Comparison of ENCODE assay signal across 13 cellular contexts in the genomic region with DNA sequence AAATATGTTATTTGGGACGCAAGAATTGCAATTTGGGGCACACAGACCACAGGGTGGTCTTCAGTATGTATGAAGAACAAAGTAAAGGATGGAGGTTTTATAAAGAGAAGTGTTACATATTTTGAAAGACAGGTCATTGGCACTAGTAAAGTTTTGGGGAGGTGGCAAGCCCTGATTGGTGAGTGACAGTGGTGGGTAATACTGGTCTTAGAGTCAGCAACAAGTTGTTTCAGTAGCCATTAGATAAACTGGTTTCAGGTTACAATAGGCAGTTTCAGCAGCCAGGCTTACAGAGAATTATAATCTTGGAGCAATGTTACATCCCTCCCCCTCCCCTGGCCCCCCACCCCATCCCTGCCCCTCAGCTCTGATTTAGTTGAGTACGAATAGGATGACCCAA. TPM values are rescaled to one million over a fixed set of nuclear protein-coding genes. Genes with fewer than 3 reads are reported as not detected.
DNase-seq lines count a peak whose midpoint lies in the region; ATAC-seq, FAIRE-seq and TF ChIP-seq lines count a peak whose summit lies in the region.
"Had no signal": no experiment of that assay in that cellular context is flagged by ENCODE, and none has a peak within 500 bp of the region (broad histone marks: within the 10 kb centered on the region; RNA-seq: fewer than 3 reads in every experiment).

No MANE protein-coding gene starts in this region.

- POLR2A ChIA-PET in A549 (lab: Yijun Ruan, JAX), result no interaction called here
- POLR2A ChIA-PET in naive thymus-derived CD8-positive, alpha-beta T cell (lab: Charles Lee), result interaction anchor here (1.1 kb wide), 1 partner anchor 18 kb away, joined by 3 read pairs; a partner anchor contains a TSS

- ATAC-seq in A549, result 0 out of 6 replicates have a peak, but pooled peaks of 1 of the 2 experiments have one; percentile 38
- ATAC-seq in naive thymus-derived CD8-positive, alpha-beta T cell, result no peak

- peak overlapping the region; percentile 93 for H3K27ac Mint-ChIP-seq in HFFc6
- peak overlapping the region in 4 of 10 donors; percentile 26 to 86 (median 61) for H3K27ac Mint-ChIP-seq in naive thymus-derived CD8-positive, alpha-beta T cell
- H3K27ac Mint-ChIP-seq in activated T-helper 1 cell treated with anti-CD3 and anti-CD28 coated beads, Interleukin-12 subunit alpha, Interleukin-12 subunit beta, Interleukin-2, Interleukin-4 antibody, amounts not matched to agents 30 ng/mL and 10 ng/mL and 1 ng/mL, durations not matched to agents 14 hours and 24 hours and 36 hours, result no peak overlapping the region

- CTCF ChIA-PET in A549 (lab: Yijun Ruan, JAX), result interaction anchor here (1.4 to 4.5 kb wide), 3 partner anchors 9 to 298 kb away, joined by 3 to 21 read pairs (median 16); no protein-coding TSS in a partner anchor

- no peak for DNase-seq in A549 (ENCODE audit: low read depth in 1 of 2, low spot score in 1 of 2)
- no peak for DNase-seq in HFFc6
- peak; percentile 44 for DNase-seq in astrocyte of the hippocampus (ENCODE audit: low read depth, low spot score)
- no peak for DNase-seq in right atrium auricular region (ENCODE audit: low spot score)
- no peak for DNase-seq in naive thymus-derived CD8-positive, alpha-beta T cell
- no peak for DNase-seq in HuH-7.5 (ENCODE audit: low spot score)
- DNase-seq in activated T-helper 1 cell treated with anti-CD3 and anti-CD28 coated beads, Interleukin-12 subunit alpha, Interleukin-12 subunit beta, Interleukin-2, Interleukin-4 antibody, amounts not matched to agents 30 ng/mL and 10 ng/mL and 1 ng/mL, durations not matched to agents 14 hours and 24 hours and 36 hours (ENCODE audit: low spot score), result no peak
- DNase-seq in NCI-H446 (lab: John Stamatoyannopoulos, UW), result no peak
- DNase-seq: activated T-cell treated with anti-CD3 and anti-CD28 coated beads, Interleukin-2, amount 50 U/mL, for 24 hours; effector CD4-positive, alpha-beta T cell; NCI-H1417 had no signal

- H3K4me1 ChIP-seq in A549 (peaks cover 51% of the 10 kb centered on the region), right atrium auricular region (peaks cover 0 to 80% of the 10 kb centered on the region in 2 donors)

- H3K9me3 ChIP-seq in A549 (no peaks in the 10 kb centered on the region), right atrium auricular region (no peaks in the 10 kb centered on the region)

- H3K4me3 ChIP-seq in A549 (no peak overlapping the region), right atrium auricular region (no peak overlapping the region)
- H3K4me3 ChIP-seq: BLaER1 had no signal

- peak overlapping the region; percentile 54 for H3K4me3 Mint-ChIP-seq in HFFc6
- peak overlapping the region in 2 of 10 donors; percentile 10 to 54 for H3K4me3 Mint-ChIP-seq in naive thymus-derived CD8-positive, alpha-beta T cell
- H3K4me3 Mint-ChIP-seq in activated T-helper 1 cell treated with anti-CD3 and anti-CD28 coated beads, Interleukin-12 subunit alpha, Interleukin-12 subunit beta, Interleukin-2, Interleukin-4 antibody, amounts not matched to agents 30 ng/mL and 10 ng/mL and 1 ng/mL, durations not matched to agents 14 hours and 24 hours and 36 hours, result no peak overlapping the region

- peak overlapping the region; percentile 45; the same call in 2 of the 3 replicates for H3K4me2 ChIP-seq in A549
- H3K4me2 ChIP-seq: BLaER1 had no signal

- H3K27ac ChIP-seq in A549, result no peak overlapping the region
- H3K27ac ChIP-seq in right atrium auricular region, result peak overlapping the region; percentile 81 to 83
- H3K27ac ChIP-seq: BLaER1 had no signal

- peaks cover 9% of the 10 kb centered on the region for H3K36me3 ChIP-seq in right atrium auricular region

- 92% methylated on average over 2 of the region's 2 CpGs for WGBS in A549 (ENCODE audit: missing lambda C conversion rate)

- no peaks in the 10 kb centered on the region; the same call in 1 of the 2 replicates for H3K27me3 Mint-ChIP-seq in HFFc6 (ENCODE audit: insufficient read depth)
- H3K27me3 Mint-ChIP-seq in naive thymus-derived CD8-positive, alpha-beta T cell, result no peaks in the 10 kb centered on the region
- H3K27me3 Mint-ChIP-seq in activated T-helper 1 cell treated with anti-CD3 and anti-CD28 coated beads, Interleukin-12 subunit alpha, Interleukin-12 subunit beta, Interleukin-2, Interleukin-4 antibody, amounts not matched to agents 30 ng/mL and 10 ng/mL and 1 ng/mL, durations not matched to agents 14 hours and 24 hours and 36 hours (ENCODE audit: insufficient read depth), result no peaks in the 10 kb centered on the region
- H3K27me3 Mint-ChIP-seq: activated T-cell treated with anti-CD3 and anti-CD28 coated beads, Interleukin-2, amount 50 U/mL, for 24 hours had no signal

- H3K27me3 ChIP-seq in right atrium auricular region, result no peaks in the 10 kb centered on the region
- H3K27me3 ChIP-seq: BLaER1 had no signal

- no peak for FAIRE-seq in A549 (lab: Jason Lieb, UNC)
- FAIRE-seq: islet of Langerhans had no signal

- intact Hi-C loops in activated T-helper 1 cell treated with anti-CD3 and anti-CD28 coated beads, Interleukin-12 subunit alpha, Interleukin-12 subunit beta, Interleukin-2, Interleukin-4 antibody, amounts not matched to agents 30 ng/mL and 10 ng/mL and 1 ng/mL, durations not matched to agents 14 hours and 24 hours and 36 hours (cut with micrococcal nuclease), result no loop called here

- TF ChIP-seq POLR2A in A549 (IDR thresholded peaks at IDR 0.05; ENCODE audit: low read length), result no peak

- TF ChIP-seq CTCF in A549 (IDR thresholded peaks at IDR 0.05) (no peak), HFFc6 (IDR thresholded peaks at IDR 0.05) (no peak), right atrium auricular region (IDR thresholded peaks at IDR 0.05) (no peak)

- peaks cover 70% of the 10 kb centered on the region for H3K4me1 Mint-ChIP-seq in HFFc6 (ENCODE audit: low read depth)
- peaks cover 28 to 66% (median 63%) of the 10 kb centered on the region in 4 donors for H3K4me1 Mint-ChIP-seq in naive thymus-derived CD8-positive, alpha-beta T cell
- peaks cover 40% of the 10 kb centered on the region for H3K4me1 Mint-ChIP-seq in activated T-helper 1 cell treated with anti-CD3 and anti-CD28 coated beads, Interleukin-12 subunit alpha, Interleukin-12 subunit beta, Interleukin-2, Interleukin-4 antibody, amounts not matched to agents 30 ng/mL and 10 ng/mL and 1 ng/mL, durations not matched to agents 14 hours and 24 hours and 36 hours (ENCODE audit: low read depth)

- H3K9me3 Mint-ChIP-seq in HFFc6, result no peaks in the 10 kb centered on the region
- H3K9me3 Mint-ChIP-seq in naive thymus-derived CD8-positive, alpha-beta T cell, result no peaks in the 10 kb centered on the region
- H3K9me3 Mint-ChIP-seq in activated T-helper 1 cell treated with anti-CD3 and anti-CD28 coated beads, Interleukin-12 subunit alpha, Interleukin-12 subunit beta, Interleukin-2, Interleukin-4 antibody, amounts not matched to agents 30 ng/mL and 10 ng/mL and 1 ng/mL, durations not matched to agents 14 hours and 24 hours and 36 hours, result no peaks in the 10 kb centered on the region
- H3K9me3 Mint-ChIP-seq: activated T-cell treated with anti-CD3 and anti-CD28 coated beads, Interleukin-2, amount 50 U/mL, for 24 hours had no signal

- no peak for TF ChIP-seq EP300 in A549 (IDR thresholded peaks at IDR 0.05)

- peaks cover 11% of the 10 kb centered on the region; the same call in 1 of the 2 replicates for H3K36me3 Mint-ChIP-seq in HFFc6 (ENCODE audit: low read depth)
- H3K36me3 Mint-ChIP-seq in naive thymus-derived CD8-positive, alpha-beta T cell, result peaks cover 0 to 30% (median 9%) of the 10 kb centered on the region in 3 donors
- peaks cover 6% of the 10 kb centered on the region for H3K36me3 Mint-ChIP-seq in activated T-helper 1 cell treated with anti-CD3 and anti-CD28 coated beads, Interleukin-12 subunit alpha, Interleukin-12 subunit beta, Interleukin-2, Interleukin-4 antibody, amounts not matched to agents 30 ng/mL and 10 ng/mL and 1 ng/mL, durations not matched to agents 14 hours and 24 hours and 36 hours (ENCODE audit: low read depth)

- TF ChIP-seq RAD21 in A549 (conservative IDR thresholded peaks at IDR 0.05 in 1 of 2, IDR thresholded peaks at IDR 0.05 in 1 of 2), result no peak

TF ChIP-seq in A549, 52 proteins besides CTCF, POLR2A, EP300 and RAD21:
- TF ChIP-seq, protein P1, sequence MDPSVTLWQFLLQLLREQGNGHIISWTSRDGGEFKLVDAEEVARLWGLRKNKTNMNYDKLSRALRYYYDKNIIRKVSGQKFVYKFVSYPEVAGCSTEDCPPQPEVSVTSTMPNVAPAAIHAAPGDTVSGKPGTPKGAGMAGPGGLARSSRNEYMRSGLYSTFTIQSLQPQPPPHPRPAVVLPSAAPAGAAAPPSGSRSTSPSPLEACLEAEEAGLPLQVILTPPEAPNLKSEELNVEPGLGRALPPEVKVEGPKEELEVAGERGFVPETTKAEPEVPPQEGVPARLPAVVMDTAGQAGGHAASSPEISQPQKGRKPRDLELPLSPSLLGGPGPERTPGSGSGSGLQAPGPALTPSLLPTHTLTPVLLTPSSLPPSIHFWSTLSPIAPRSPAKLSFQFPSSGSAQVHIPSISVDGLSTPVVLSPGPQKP (IDR thresholded peaks at IDR 0.05; ENCODE audit: low read depth, low read length), result no peak
- TF ChIP-seq KDM5A (IDR thresholded peaks at IDR 0.05) (no peak), BHLHE40 (IDR thresholded peaks at IDR 0.05; ENCODE audit: low read depth, low read length) (no peak)

RNA-seq across cellular contexts. Expression of a gene that starts 17.5 kb away (rescaled TPM):
- polyA plus RNA-seq in A549 (2011; rRNA removed), result 89.9 and 97.6 TPM in 2 replicates
- 48.8 and 54.3 TPM in 2 replicates for polyA plus RNA-seq in A549 (2012; cell fraction: cytosol; rRNA removed)
- polyA plus RNA-seq in A549 (2012; cell fraction: nucleus; rRNA removed), result 70.3 and 84.2 TPM in 2 replicates
- 59.7 to 66.2 TPM (median 60.4 TPM) in 3 replicates for polyA plus RNA-seq in A549 (2017; fragmentation: RNase III; extraction: RNeasy Plus Mini Kit Qiagen cat#74134 plus additional on column Dnase treatment)
- polyA minus RNA-seq in A549 (2011; rRNA and poly(A)+ RNA removed), result 65.6 and 74.0 TPM in 2 replicates
- 10 to 100 TPM; 57.4 to 71.8 (median 65.7) TPM for total RNA-seq in HFFc6 (2021; fragmentation: NEBNext Ultra II Directional; extraction: Animal tissue kit (Norgen Biotek cat#: 25700))
- 10 to 100 TPM; 71.7 to 74.2 TPM for total RNA-seq in right atrium auricular region
- total RNA-seq in naive thymus-derived CD8-positive, alpha-beta T cell, result 100 to 1,000 TPM; 123 to 128 TPM
- polyA plus RNA-seq in naive thymus-derived CD8-positive, alpha-beta T cell, result 10 to 100 TPM; 26.8 to 36.5 (median 30.7) TPM
- 89.6 and 90.6 TPM in 2 replicates for total RNA-seq in activated T-helper 1 cell treated with anti-CD3 and anti-CD28 coated beads, Interleukin-12 subunit alpha, Interleukin-12 subunit beta, Interleukin-2, Interleukin-4 antibody, amounts not matched to agents 30 ng/mL and 10 ng/mL and 1 ng/mL, durations not matched to agents 14 hours and 24 hours and 36 hours

Comparison
In these comparisons a context has a peak if more than half of its experiments do, and no peak if none do; other contexts are left out.
1. H3K27ac ChIP-seq: peak in right atrium auricular region (2 of 2); none in A549 (0 of 2).